1 cellular context compared by ENCODE assay signal in the genomic region with DNA sequence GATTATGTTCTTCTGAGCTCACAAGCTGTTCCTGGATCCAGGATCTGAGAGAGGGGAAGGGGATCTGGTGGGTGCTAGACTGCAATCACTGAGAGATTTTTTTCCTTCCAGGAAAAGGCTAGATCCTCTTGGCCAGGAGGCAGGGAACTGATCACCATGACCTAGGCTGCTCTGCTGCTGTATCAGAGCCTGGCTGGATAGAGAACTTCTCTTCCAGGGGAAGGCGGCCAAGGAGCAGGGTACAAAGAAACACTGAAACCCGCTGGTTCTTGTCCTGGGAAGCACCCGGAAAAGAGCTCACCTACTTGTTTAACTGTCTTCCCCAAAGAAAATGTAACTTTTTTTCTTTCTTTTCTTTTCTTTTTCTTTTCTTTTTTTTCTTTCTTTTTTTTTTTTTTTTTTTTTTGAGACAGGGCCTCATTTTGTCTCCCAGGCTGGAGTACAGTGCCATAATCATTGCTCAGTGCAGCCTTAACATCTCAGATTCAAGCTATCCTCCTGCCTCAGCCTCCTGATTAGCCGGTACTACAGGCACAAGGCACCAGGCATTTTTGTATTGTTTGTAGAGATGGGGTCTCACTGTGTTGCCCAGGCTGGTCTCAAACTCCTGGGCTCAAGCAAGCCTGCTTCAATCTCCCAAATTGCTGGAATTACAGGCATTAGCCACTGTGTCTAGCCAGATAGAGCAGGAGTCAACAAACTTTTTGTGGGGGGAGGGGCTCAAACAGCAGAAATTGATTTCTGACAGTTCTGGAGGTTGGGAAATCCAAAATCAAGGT.
TF ChIP-seq lines count a peak whose summit lies in the region.

No MANE protein-coding gene starts in this region.

TF ChIP-seq in liver, 16 proteins besides CTCF, POLR2A, EP300 and RAD21 (continued from another document):
- TF ChIP-seq, protein P1, sequence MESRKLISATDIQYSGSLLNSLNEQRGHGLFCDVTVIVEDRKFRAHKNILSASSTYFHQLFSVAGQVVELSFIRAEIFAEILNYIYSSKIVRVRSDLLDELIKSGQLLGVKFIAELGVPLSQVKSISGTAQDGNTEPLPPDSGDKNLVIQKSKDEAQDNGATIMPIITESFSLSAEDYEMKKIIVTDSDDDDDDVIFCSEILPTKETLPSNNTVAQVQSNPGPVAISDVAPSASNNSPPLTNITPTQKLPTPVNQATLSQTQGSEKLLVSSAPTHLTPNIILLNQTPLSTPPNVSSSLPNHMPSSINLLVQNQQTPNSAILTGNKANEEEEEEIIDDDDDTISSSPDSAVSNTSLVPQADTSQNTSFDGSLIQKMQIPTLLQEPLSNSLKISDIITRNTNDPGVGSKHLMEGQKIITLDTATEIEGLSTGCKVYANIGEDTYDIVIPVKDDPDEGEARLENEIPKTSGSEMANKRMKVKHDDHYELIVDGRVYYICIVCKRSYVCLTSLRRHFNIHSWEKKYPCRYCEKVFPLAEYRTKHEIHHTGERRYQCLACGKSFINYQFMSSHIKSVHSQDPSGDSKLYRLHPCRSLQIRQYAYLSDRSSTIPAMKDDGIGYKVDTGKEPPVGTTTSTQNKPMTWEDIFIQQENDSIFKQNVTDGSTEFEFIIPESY (IDR thresholded peaks at IDR 0.05) = no peak
